In genomic region chr2:233303252-233303651, GRCh38 we compare ENCODE assay signal across 23 cellular contexts. TPM values are rescaled to one million over a fixed set of nuclear protein-coding genes. Genes with fewer than 3 reads are reported as not detected.
"Had no signal": no experiment of that assay in that cellular context is flagged by ENCODE, and none has a peak within 500 bp of the region (broad histone marks: within the 10 kb centered on the region; RNA-seq: fewer than 3 reads in every experiment).

No MANE protein-coding gene starts in this region.

- DNase-seq: activated CD4-positive, alpha-beta T cell treated with anti-CD3 and anti-CD28 coated beads for 4 hours; activated CD4-positive, alpha-beta T cell treated with anti-CD3 and anti-CD28 coated beads, Interleukin-2, amount 50 U/mL, for 48 hours; activated CD4-positive, CD25-positive, alpha-beta regulatory T cell; activated CD8-positive, alpha-beta memory T cell treated with anti-CD3 and anti-CD28 coated beads, Interleukin-2, amount 50 U/mL, for 48 hours; activated naive CD4-positive, alpha-beta T cell treated with anti-CD3 and anti-CD28 coated beads for 36 hours; activated naive CD8-positive, alpha-beta T cell treated with anti-CD3 and anti-CD28 coated beads, Interleukin-2, amount 10 ng/mL, durations not matched to agents 7 days and 5 days; activated T-cell treated with anti-CD3 and anti-CD28 coated beads, Interleukin-2, amount 50 U/mL, for 48 hours; amygdala; cerebellar nuclear complex; foreskin keratinocyte; kidney glomerular epithelial cell; left lung; naive thymus-derived CD4-positive, alpha-beta T cell; retina; stimulated activated CD4-positive, alpha-beta T cell treated with anti-CD3 and anti-CD28 coated beads, Interleukin-2, amount 100 ng/mL, for 48 hours; stimulated activated naive CD4-positive, alpha-beta T cell; T-helper 9 cell; testis; trophoblast cell; uterus had no signal

- H3K36me3 Mint-ChIP-seq: activated naive CD8-positive, alpha-beta T cell treated with anti-CD3 and anti-CD28 coated beads, Interleukin-2, amount 10 ng/mL, durations not matched to agents 7 days and 5 days had no signal

- H3K4me3 Mint-ChIP-seq: activated naive CD4-positive, alpha-beta T cell treated with anti-CD3 and anti-CD28 coated beads for 36 hours; activated naive CD8-positive, alpha-beta T cell treated with anti-CD3 and anti-CD28 coated beads, Interleukin-2, amount 10 ng/mL, durations not matched to agents 7 days and 5 days; naive thymus-derived CD4-positive, alpha-beta T cell; neural progenitor cell had no signal

- H3K27me3 Mint-ChIP-seq: activated naive CD8-positive, alpha-beta T cell treated with anti-CD3 and anti-CD28 coated beads, Interleukin-2, amount 10 ng/mL, durations not matched to agents 7 days and 5 days had no signal

- ATAC-seq: foreskin keratinocyte; left lung; naive thymus-derived CD4-positive, alpha-beta T cell had no signal

- H3K9me3 Mint-ChIP-seq: activated naive CD4-positive, alpha-beta T cell treated with anti-CD3 and anti-CD28 coated beads for 36 hours; naive thymus-derived CD4-positive, alpha-beta T cell; neural progenitor cell had no signal

- H3K27me3 ChIP-seq: foreskin keratinocyte, left lung, neural progenitor cell, testis, uterus had no signal

- H3K36me3 ChIP-seq: left lung, neural progenitor cell, uterus had no signal

- H3K27ac Mint-ChIP-seq: activated naive CD4-positive, alpha-beta T cell treated with anti-CD3 and anti-CD28 coated beads for 36 hours; activated naive CD8-positive, alpha-beta T cell treated with anti-CD3 and anti-CD28 coated beads, Interleukin-2, amount 10 ng/mL, durations not matched to agents 7 days and 5 days; neural progenitor cell had no signal

- H3K4me3 ChIP-seq: left lung, lung, neural progenitor cell, testis, uterus had no signal

RNA-seq across cellular contexts. Expression of gene SAG, which starts 4.4 kb away (rescaled TPM):
- total RNA-seq: foreskin keratinocyte, glomerular endothelial cell, left lung had no signal
